Comparison of ENCODE assay signal across 26 cellular contexts in genomic region chr2:19929226-19929625, GRCh38.
"Had no signal": no experiment of that assay in that cellular context is flagged by ENCODE, and none has a peak within 500 bp of the region (broad histone marks: within the 10 kb centered on the region; RNA-seq: fewer than 3 reads in every experiment).

No MANE protein-coding gene starts in this region.

- H3K27ac ChIP-seq: esophagus squamous epithelium, gastrocnemius medialis, heart left ventricle, hepatocyte, neural progenitor cell, parathyroid adenoma, stomach, thyroid gland, vagina had no signal

- ATAC-seq: effector memory CD8-positive, alpha-beta T cell; gastrocnemius medialis; heart left ventricle; left lobe of liver; mucosa of descending colon; natural killer cell treated with Interleukin-12 subunit alpha and Interleukin-12 subunit beta and Interleukin-15 and Interleukin-18, amount 100 ng/mL, for 72 hours; sciatic nerve had no signal

- H3K27me3 ChIP-seq: esophagus squamous epithelium, gastrocnemius medialis, heart left ventricle, hepatocyte, neural progenitor cell, stomach, thyroid gland, vagina had no signal

- H3K4me2 ChIP-seq: hepatocyte, neural progenitor cell, smooth muscle cell had no signal

- H3K9ac ChIP-seq: neural progenitor cell, parathyroid adenoma had no signal

- H3K4me1 ChIP-seq: esophagus squamous epithelium, gastrocnemius medialis, heart left ventricle, neural progenitor cell, vagina had no signal

- H3K27me3 Mint-ChIP-seq: effector memory CD8-positive, alpha-beta T cell; naive B cell; natural killer cell treated with Interleukin-12 subunit alpha and Interleukin-12 subunit beta and Interleukin-15 and Interleukin-18, amount 100 ng/mL, for 72 hours; progenitor cell of endocrine pancreas had no signal

- DNase-seq: cortex of kidney; effector memory CD8-positive, alpha-beta T cell; esophagus squamous epithelium; gastrocnemius medialis; heart left ventricle; kidney; mesenchymal stem cell; mucosa of descending colon; naive B cell; stimulated activated CD4-positive, alpha-beta T cell treated with anti-CD3 and anti-CD28 coated beads, Interleukin-12 subunit alpha, Interleukin-12 subunit beta, amount 100 ng/mL, for 4 hours; stimulated activated CD4-positive, alpha-beta T cell treated with anti-CD3 and anti-CD28 coated beads, Interleukin-1b, Interleukin-23, amount 100 ng/mL, for 48 hours; stimulated activated CD4-positive, alpha-beta T cell treated with anti-CD3 and anti-CD28 coated beads, Interleukin-4, amount 100 ng/mL, for 1 hour; stimulated activated CD8-positive, alpha-beta memory T cell treated with anti-CD3 and anti-CD28 coated beads, Interleukin-4, amount 100 ng/mL, for 48 hours; stimulated activated naive CD4-positive, alpha-beta T cell; stomach; thyroid gland had no signal

- H3K4me1 Mint-ChIP-seq: naive B cell, neural progenitor cell had no signal

- H3K4me3 Mint-ChIP-seq: effector memory CD8-positive, alpha-beta T cell; mesothelial cell of epicardium; natural killer cell treated with Interleukin-12 subunit alpha and Interleukin-12 subunit beta and Interleukin-15 and Interleukin-18, amount 100 ng/mL, for 72 hours; neural progenitor cell had no signal

- H3K9me3 ChIP-seq: gastrocnemius medialis, thyroid gland, vagina had no signal

- H3K4me3 ChIP-seq: esophagus squamous epithelium, gastrocnemius medialis, heart left ventricle, hepatocyte, mucosa of descending colon, neural progenitor cell, smooth muscle cell, stomach, thyroid gland, vagina had no signal

- H3K79me2 ChIP-seq: hepatocyte, parathyroid adenoma had no signal

- H3K27ac Mint-ChIP-seq: effector memory CD8-positive, alpha-beta T cell; mesothelial cell of epicardium; naive B cell; natural killer cell treated with Interleukin-12 subunit alpha and Interleukin-12 subunit beta and Interleukin-15 and Interleukin-18, amount 100 ng/mL, for 72 hours; neural progenitor cell had no signal

- H2AFZ ChIP-seq: hepatocyte, neural progenitor cell, parathyroid adenoma had no signal
